Comparison of ENCODE assay signal across 14 cellular contexts in the genomic region with DNA sequence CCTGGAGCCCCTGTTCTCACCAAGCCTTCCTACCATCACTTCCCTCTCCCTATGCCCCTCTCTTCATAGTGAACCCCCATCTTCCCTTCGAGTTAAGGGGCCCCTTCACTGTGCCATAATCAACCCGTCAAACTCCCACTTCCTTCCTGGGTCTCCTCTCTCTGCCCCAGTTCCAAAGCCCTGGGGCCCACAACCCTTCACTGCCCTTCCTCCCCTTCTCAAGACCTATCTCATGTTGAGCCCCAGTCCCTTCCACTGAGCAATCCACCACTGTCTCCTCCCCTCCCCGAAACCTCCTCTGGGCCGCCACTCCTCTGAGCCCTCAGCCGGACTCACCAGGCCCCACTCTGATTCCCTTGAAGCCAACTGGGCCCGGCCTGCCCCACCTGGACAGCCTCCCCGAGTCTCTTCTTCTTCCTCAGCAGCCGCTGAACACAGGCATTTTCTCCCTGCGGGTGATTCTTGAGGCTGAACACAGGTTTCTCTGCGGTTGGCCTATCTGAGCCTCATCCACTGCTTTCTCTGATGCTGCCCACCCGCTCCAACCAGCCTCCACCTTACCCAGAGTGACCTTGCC. TPM values are rescaled to one million over a fixed set of nuclear protein-coding genes. Genes with fewer than 3 reads are reported as not detected.
DNase-seq lines count a peak whose midpoint lies in the region; ATAC-seq and TF ChIP-seq lines count a peak whose summit lies in the region.
"Had no signal": no experiment of that assay in that cellular context is flagged by ENCODE, and none has a peak within 500 bp of the region (broad histone marks: within the 10 kb centered on the region; RNA-seq: fewer than 3 reads in every experiment).

No MANE protein-coding gene starts in this region.

- H3K4me1 ChIP-seq in breast epithelium (peaks cover 22 to 25% of the 10 kb centered on the region in 2 donors), SK-N-SH (ENCODE audit: control insufficient read depth in 1 of 2, insufficient read depth in 2 of 2, low read depth in 1 of 2, low read length in 1 of 2) (peaks cover 13 to 44% of the 10 kb centered on the region in 2 experiments)

- no peak for DNase-seq in activated CD4-positive, alpha-beta T cell treated with anti-CD3 and anti-CD28 coated beads, Interleukin-2, amount 10 ng/mL, durations not matched to agents 7 days and 5 days
- no peak for DNase-seq in activated CD4-positive, alpha-beta T cell treated with anti-CD3 and anti-CD28 coated beads, Interleukin-2, amount 50 U/mL, for 4 hours
- DNase-seq in HL-60 (ENCODE audit: low read depth in 1 of 2, low spot score in 1 of 2) (no peak), breast epithelium (ENCODE audit: low spot score in 2 of 2) (no peak), osteocyte (ENCODE audit: extremely low spot score, unreplicated experiment) (no peak), Ammon's horn (ENCODE audit: low spot score) (no peak), SK-N-SH (no peak)
- DNase-seq: amygdala, NCI-H1436, NCI-H510A treated with DMSO at 0.1 percent for 48 hours, posterior cingulate gyrus, transverse colon had no signal

- ATAC-seq in GM19035 (IDR thresholded peaks at IDR 0.05; ENCODE audit: unreplicated experiment) = no peak

- peaks cover 17% of the 10 kb centered on the region for H3K36me3 Mint-ChIP-seq in activated CD4-positive, alpha-beta T cell treated with anti-CD3 and anti-CD28 coated beads, Interleukin-2, amount 10 ng/mL, durations not matched to agents 7 days and 5 days (ENCODE audit: low read depth)
- peaks cover 31% of the 10 kb centered on the region for H3K36me3 Mint-ChIP-seq in osteocyte (ENCODE audit: unreplicated experiment)

- H3K4me1 Mint-ChIP-seq in activated CD4-positive, alpha-beta T cell treated with anti-CD3 and anti-CD28 coated beads, Interleukin-2, amount 10 ng/mL, durations not matched to agents 7 days and 5 days = peaks cover 35% of the 10 kb centered on the region
- H3K4me1 Mint-ChIP-seq in osteocyte (ENCODE audit: unreplicated experiment) = peaks cover 50% of the 10 kb centered on the region

- TF ChIP-seq RAD21 in SK-N-SH (IDR thresholded peaks at IDR 0.05; ENCODE audit: low read length) = no peak

- H3K27ac ChIP-seq in HL-60 (replicated peaks) (peak overlapping the region; percentile 29; the same call in 1 of the 2 replicates), breast epithelium (peak overlapping the region; percentile 56 to 94), SK-N-SH (ENCODE audit: low read depth in 2 of 2, low read length in 1 of 2) (no peak overlapping the region)
- H3K27ac ChIP-seq: transverse colon had no signal

- no peaks in the 10 kb centered on the region for H3K9me3 Mint-ChIP-seq in activated CD4-positive, alpha-beta T cell treated with anti-CD3 and anti-CD28 coated beads, Interleukin-2, amount 10 ng/mL, durations not matched to agents 7 days and 5 days
- no peaks in the 10 kb centered on the region for H3K9me3 Mint-ChIP-seq in osteocyte (ENCODE audit: unreplicated experiment)
- H3K9me3 Mint-ChIP-seq: dendritic cell treated with granulocyte-macrophage colony-stimulating factor and Interleukin-4, amounts not matched to agents 40 ng/mL and 50 ng/mL, for 4 days had no signal

- no peak overlapping the region for H3K4me3 ChIP-seq in HL-60 (replicated peaks; ENCODE audit: insufficient read depth, low read length)
- H3K4me3 ChIP-seq in breast epithelium = no peak overlapping the region
- H3K4me3 ChIP-seq in SK-N-SH (ENCODE audit: low read depth in 2 of 2, low read length in 1 of 2) = no peak overlapping the region
- H3K4me3 ChIP-seq: transverse colon had no signal

- H3K36me3 ChIP-seq in breast epithelium = no peaks in the 10 kb centered on the region
- peaks cover 9 to 14% of the 10 kb centered on the region in 2 experiments for H3K36me3 ChIP-seq in SK-N-SH (replicated peaks in 1 of 2; ENCODE audit: control insufficient read depth in 1 of 2, insufficient read depth in 2 of 2, low read length in 1 of 2)

- POLR2A ChIA-PET in activated CD4-positive, alpha-beta T cell treated with anti-CD3 and anti-CD28 coated beads, Interleukin-2, amount 10 ng/mL, durations not matched to agents 7 days and 5 days (lab: Charles Lee) = no interaction called here
- POLR2A ChIA-PET in SK-N-SH (lab: Yijun Ruan, JAX) = no interaction called here

- 93% methylated on average over 11 of the region's 11 CpGs for WGBS in SK-N-SH (ENCODE audit: low lambda C conversion rate)

- no peak overlapping the region for H3K4me3 Mint-ChIP-seq in activated CD4-positive, alpha-beta T cell treated with anti-CD3 and anti-CD28 coated beads, Interleukin-2, amount 10 ng/mL, durations not matched to agents 7 days and 5 days
- no peak overlapping the region for H3K4me3 Mint-ChIP-seq in osteocyte (ENCODE audit: unreplicated experiment)
- H3K4me3 Mint-ChIP-seq: dendritic cell treated with granulocyte-macrophage colony-stimulating factor and Interleukin-4, amounts not matched to agents 40 ng/mL and 50 ng/mL, for 4 days had no signal

- TF ChIP-seq CTCF in HL-60 (IDR thresholded peaks at IDR 0.05; ENCODE audit: insufficient read depth, low read length) (no peak), breast epithelium (IDR thresholded peaks at IDR 0.05) (no peak), osteocyte (IDR thresholded peaks at IDR 0.05) (no peak), SK-N-SH (IDR thresholded peaks at IDR 0.05) (no peak)

- no peak overlapping the region for H3K9ac ChIP-seq in SK-N-SH

- H3K27ac Mint-ChIP-seq in activated CD4-positive, alpha-beta T cell treated with anti-CD3 and anti-CD28 coated beads, Interleukin-2, amount 10 ng/mL, durations not matched to agents 7 days and 5 days = peak overlapping the region; percentile 70
- peak overlapping the region; percentile 73 for H3K27ac Mint-ChIP-seq in osteocyte (ENCODE audit: unreplicated experiment)
- H3K27ac Mint-ChIP-seq: dendritic cell treated with granulocyte-macrophage colony-stimulating factor and Interleukin-4, amounts not matched to agents 40 ng/mL and 50 ng/mL, for 4 days had no signal

- no peak overlapping the region for H2AFZ ChIP-seq in SK-N-SH (ENCODE audit: low read depth)

- no peaks in the 10 kb centered on the region for H3K27me3 ChIP-seq in HL-60 (ENCODE audit: insufficient read depth, poor library complexity, severe bottlenecking)
- H3K27me3 ChIP-seq in breast epithelium = no peaks in the 10 kb centered on the region
- no peaks in the 10 kb centered on the region for H3K27me3 ChIP-seq in SK-N-SH (ENCODE audit: insufficient read depth)
- H3K27me3 ChIP-seq: transverse colon had no signal

- intact Hi-C loops in breast epithelium (cut with DNase I; ENCODE audit: low total_unique reads) = no loop called here

- H3K79me2 ChIP-seq in SK-N-SH (ENCODE audit: insufficient read depth) = peaks cover 5% of the 10 kb centered on the region; the same call in 1 of the 2 replicates

- CTCF ChIA-PET in activated CD4-positive, alpha-beta T cell treated with anti-CD3 and anti-CD28 coated beads, Interleukin-2, amount 10 ng/mL, durations not matched to agents 7 days and 5 days (lab: Charles Lee) = interaction anchor here (1.2 kb wide), 1 partner anchor 10 kb away, joined by 7 read pairs; no protein-coding TSS in a partner anchor
- CTCF ChIA-PET in SK-N-SH (lab: Yijun Ruan, JAX) = interaction anchor here (1.0 to 1.8 kb wide), 3 partner anchors 21 to 75 kb away, joined by 3 to 7 read pairs (median 4); no protein-coding TSS in a partner anchor

- H3K27me3 Mint-ChIP-seq in activated CD4-positive, alpha-beta T cell treated with anti-CD3 and anti-CD28 coated beads, Interleukin-2, amount 10 ng/mL, durations not matched to agents 7 days and 5 days = no peaks in the 10 kb centered on the region
- no peaks in the 10 kb centered on the region for H3K27me3 Mint-ChIP-seq in osteocyte (ENCODE audit: unreplicated experiment)

- H3K4me2 ChIP-seq in SK-N-SH = no peak overlapping the region

- no peak for TF ChIP-seq EP300 in SK-N-SH (IDR thresholded peaks at IDR 0.05; ENCODE audit: borderline replicate concordance in 1 of 2, low read depth in 1 of 2, low read length in 1 of 2)

- no peaks in the 10 kb centered on the region for H3K9me2 ChIP-seq in SK-N-SH

- H3K9me3 ChIP-seq in breast epithelium (no peaks in the 10 kb centered on the region), SK-N-SH (no peaks in the 10 kb centered on the region)
- H3K9me3 ChIP-seq: transverse colon had no signal

- no peaks in the 10 kb centered on the region for H4K20me1 ChIP-seq in SK-N-SH (ENCODE audit: insufficient read depth)

- TF ChIP-seq POLR2A in breast epithelium (IDR thresholded peaks at IDR 0.05) = no peak

- no peaks in the 10 kb centered on the region for H3F3A ChIP-seq in SK-N-SH (replicated peaks; ENCODE audit: insufficient read depth)

TF ChIP-seq in SK-N-SH, 30 proteins besides CTCF, POLR2A, EP300 and RAD21 (continues in another document):
- TF ChIP-seq, protein P1, sequence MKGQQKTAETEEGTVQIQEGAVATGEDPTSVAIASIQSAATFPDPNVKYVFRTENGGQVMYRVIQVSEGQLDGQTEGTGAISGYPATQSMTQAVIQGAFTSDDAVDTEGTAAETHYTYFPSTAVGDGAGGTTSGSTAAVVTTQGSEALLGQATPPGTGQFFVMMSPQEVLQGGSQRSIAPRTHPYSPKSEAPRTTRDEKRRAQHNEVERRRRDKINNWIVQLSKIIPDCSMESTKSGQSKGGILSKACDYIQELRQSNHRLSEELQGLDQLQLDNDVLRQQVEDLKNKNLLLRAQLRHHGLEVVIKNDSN (IDR thresholded peaks at IDR 0.05; ENCODE audit: borderline replicate concordance, low read depth) = no peak
- TF ChIP-seq, protein P2, sequence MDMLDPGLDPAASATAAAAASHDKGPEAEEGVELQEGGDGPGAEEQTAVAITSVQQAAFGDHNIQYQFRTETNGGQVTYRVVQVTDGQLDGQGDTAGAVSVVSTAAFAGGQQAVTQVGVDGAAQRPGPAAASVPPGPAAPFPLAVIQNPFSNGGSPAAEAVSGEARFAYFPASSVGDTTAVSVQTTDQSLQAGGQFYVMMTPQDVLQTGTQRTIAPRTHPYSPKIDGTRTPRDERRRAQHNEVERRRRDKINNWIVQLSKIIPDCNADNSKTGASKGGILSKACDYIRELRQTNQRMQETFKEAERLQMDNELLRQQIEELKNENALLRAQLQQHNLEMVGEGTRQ (IDR thresholded peaks at IDR 0.05; ENCODE audit: borderline replicate concordance, low read depth, low read length) = no peak
- no peak for TF ChIP-seq RXRA (IDR thresholded peaks at IDR 0.05; ENCODE audit: borderline replicate concordance, low read depth)
- TF ChIP-seq EZH2phosphoT487 (IDR thresholded peaks at IDR 0.05; ENCODE audit: borderline replicate concordance, low read depth) = no peak
- no peak for TF ChIP-seq SIN3A (IDR thresholded peaks at IDR 0.05; ENCODE audit: borderline replicate concordance, low read depth, low read length)
- no peak for TF ChIP-seq FOSL2 (IDR thresholded peaks at IDR 0.05; ENCODE audit: borderline replicate concordance, low read depth)
- no peak for TF ChIP-seq FOXJ3 (CRISPR knock-in tag; IDR thresholded peaks at IDR 0.05)

RNA-seq across cellular contexts. Expression of a gene that starts 42.2 kb away (rescaled TPM):
- 100 to 1,000 TPM; 137 to 143 TPM for total RNA-seq in activated CD4-positive, alpha-beta T cell treated with anti-CD3 and anti-CD28 coated beads, Interleukin-2, amount 10 ng/mL, durations not matched to agents 7 days and 5 days
- total RNA-seq in breast epithelium (10 to 100 TPM; 41.6 to 93.5 (median 43.2) TPM), osteocyte (187 and 189 TPM in 2 replicates)
- 23.0 and 27.1 TPM in 2 replicates for polyA plus RNA-seq in SK-N-SH (2012; rRNA removed)
- polyA plus RNA-seq in SK-N-SH (2012; cell fraction: cytosol; rRNA removed) = 18.4 and 22.2 TPM in 2 replicates
- 25.1 and 25.5 TPM in 2 replicates for polyA plus RNA-seq in SK-N-SH (2012; cell fraction: nucleus; rRNA removed)

Comparison
In these comparisons a context has a peak if more than half of its experiments do, and no peak if none do; other contexts are left out.
1. H3K27ac ChIP-seq: peak in HL-60 (single experiment) and breast epithelium (2 of 2); none in SK-N-SH (0 of 2).